Comparison of ENCODE assay signal across 29 cellular contexts in the genomic region with DNA sequence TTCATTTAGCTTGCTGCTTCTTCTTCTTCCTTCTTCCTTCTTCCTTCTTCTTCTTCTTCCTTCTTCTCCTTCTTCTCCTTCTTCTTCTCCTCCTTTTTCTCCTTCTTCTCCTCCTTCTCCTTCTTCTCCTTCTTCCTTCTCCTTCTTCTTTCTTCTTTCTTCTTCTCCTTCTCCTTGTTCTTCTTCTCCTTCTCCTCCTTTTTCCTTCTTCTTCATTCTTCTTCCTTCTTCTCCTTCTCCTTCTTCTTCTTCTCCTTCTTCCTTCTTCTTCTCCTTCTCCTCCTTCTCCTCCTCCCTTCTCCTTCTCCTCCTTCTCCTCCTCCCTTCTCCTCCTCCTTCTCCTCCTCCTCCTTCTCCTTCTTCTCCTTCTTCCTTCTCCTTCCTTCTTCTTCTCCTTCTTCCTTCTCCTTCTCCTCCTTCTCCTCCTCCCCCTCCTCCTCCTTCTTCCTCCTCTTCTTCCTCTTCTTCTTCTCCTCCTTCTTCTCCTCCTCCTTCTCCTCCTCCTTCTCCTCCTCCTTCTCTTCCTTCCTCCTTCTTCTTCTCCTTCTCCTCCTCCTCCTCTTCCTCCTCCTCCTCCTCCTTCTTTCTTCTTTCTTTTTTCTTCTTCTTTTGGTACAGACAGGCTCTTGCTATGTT.
"Had no signal": no experiment of that assay in that cellular context is flagged by ENCODE, and none has a peak within 500 bp of the region (broad histone marks: within the 10 kb centered on the region; RNA-seq: fewer than 3 reads in every experiment).

No MANE protein-coding gene starts in this region.

- H3K4me1 Mint-ChIP-seq: natural killer cell; stimulated activated memory B cell treated with anti-CD40 and anti-IgM and Interleukin-4, amounts not matched to agents 10 μg/mL and 1 μg/mL and 100 μg/mL, for 72 hours had no signal

- H3K27me3 Mint-ChIP-seq: progenitor cell of endocrine pancreas; stimulated activated memory B cell treated with anti-CD40 and anti-IgM and Interleukin-4, amounts not matched to agents 10 μg/mL and 1 μg/mL and 100 μg/mL, for 72 hours; stimulated activated naive CD8-positive, alpha-beta T cell treated with anti-CD3 and anti-CD28 coated beads, Interleukin-15, Interleukin-2, amounts not matched to agents 100 ng/mL and 50 ng/mL, for 24 hours had no signal

- H3K4me2 ChIP-seq: neural progenitor cell, smooth muscle cell had no signal

- H3K27ac Mint-ChIP-seq: natural killer cell; nephron; neural progenitor cell; progenitor cell of endocrine pancreas; stimulated activated memory B cell treated with anti-CD40 and anti-IgM and Interleukin-4, amounts not matched to agents 10 μg/mL and 1 μg/mL and 100 μg/mL, for 72 hours; stimulated activated naive CD8-positive, alpha-beta T cell treated with anti-CD3 and anti-CD28 coated beads, Interleukin-15, Interleukin-2, amounts not matched to agents 100 ng/mL and 50 ng/mL, for 24 hours had no signal

- H3K9ac ChIP-seq: neural progenitor cell, parathyroid adenoma had no signal

- H3K4me3 Mint-ChIP-seq: natural killer cell; nephron; neural progenitor cell; stimulated activated memory B cell treated with anti-CD40 and anti-IgM and Interleukin-4, amounts not matched to agents 10 μg/mL and 1 μg/mL and 100 μg/mL, for 72 hours; stimulated activated naive CD8-positive, alpha-beta T cell treated with anti-CD3 and anti-CD28 coated beads, Interleukin-15, Interleukin-2, amounts not matched to agents 100 ng/mL and 50 ng/mL, for 24 hours had no signal

- H3K9me3 ChIP-seq: thyroid gland had no signal

- H3K4me3 ChIP-seq: neural progenitor cell, ovary, psoas muscle, skin epidermis, smooth muscle cell, spleen, stomach, thoracic aorta, thyroid gland, tibial nerve, upper lobe of left lung, vagina had no signal

- H2AFZ ChIP-seq: neural progenitor cell, parathyroid adenoma had no signal

- ATAC-seq: natural killer cell; psoas muscle; right cardiac atrium; sciatic nerve; stimulated activated memory B cell treated with anti-CD40 and anti-IgM and Interleukin-4, amounts not matched to agents 10 μg/mL and 1 μg/mL and 100 μg/mL, for 72 hours had no signal

- H3K4me1 ChIP-seq: parathyroid adenoma, thyroid gland had no signal

- DNase-seq: natural killer cell; occipital lobe; ovary; posterior cingulate gyrus; psoas muscle; right cardiac atrium; spleen; stimulated activated CD4-positive, alpha-beta T cell treated with anti-CD3 and anti-CD28 coated beads, Interleukin-12 subunit alpha, Interleukin-12 subunit beta, amount 100 ng/mL, for 4 hours; stimulated activated CD4-positive, alpha-beta T cell treated with anti-CD3 and anti-CD28 coated beads, Interleukin-1b, Interleukin-23, amount 100 ng/mL, for 48 hours; stimulated activated CD4-positive, alpha-beta T cell treated with anti-CD3 and anti-CD28 coated beads, Interleukin-4, amount 100 ng/mL, for 1 hour; stimulated activated CD4-positive, alpha-beta T cell treated with anti-CD3 and anti-CD28 coated beads, Interleukin-4, amount 100 ng/mL, for 4 hours; stimulated activated CD8-positive, alpha-beta memory T cell treated with anti-CD3 and anti-CD28 coated beads, Interleukin-4, amount 100 ng/mL, for 48 hours; stimulated activated naive CD4-positive, alpha-beta T cell; stomach; thyroid gland; trophoblast cell; upper lobe of left lung had no signal

- H3K36me3 ChIP-seq: neural progenitor cell, ovary had no signal

- H3K27me3 ChIP-seq: neural progenitor cell, ovary, spleen, stomach, thyroid gland, tibial nerve, upper lobe of left lung, vagina had no signal

- H3K27ac ChIP-seq: neural progenitor cell, ovary, parathyroid adenoma, psoas muscle, skin epidermis, spleen, stomach, thoracic aorta, thyroid gland, tibial nerve, upper lobe of left lung, vagina had no signal

- H3K79me2 ChIP-seq: parathyroid adenoma had no signal
